Comparison of ENCODE assay signal across 12 cellular contexts in genomic region chr1:36034692-36035091, GRCh38. TPM values are rescaled to one million over a fixed set of nuclear protein-coding genes. Genes with fewer than 3 reads are reported as not detected.
DNase-seq lines count a peak whose midpoint lies in the region; ATAC-seq, FAIRE-seq and TF ChIP-seq lines count a peak whose summit lies in the region.
"Had no signal": no experiment of that assay in that cellular context is flagged by ENCODE, and none has a peak within 500 bp of the region (broad histone marks: within the 10 kb centered on the region; RNA-seq: fewer than 3 reads in every experiment).

No MANE protein-coding gene starts in this region.

- BruUV-seq in K562 (replicated peaks; lab: Mats Ljungman, UMichigan): no TSS peak

- DNase-seq in CMK (ENCODE audit: low read depth) (peak; percentile 29), M059J (ENCODE audit: low read depth) (peak; percentile 89), K562 (ENCODE audit: extremely low read depth in 1 of 4, low spot score in 3 of 4) (peak in 2 of 4 experiments; percentile 12 to 16), medulla oblongata (ENCODE audit: extremely low spot score) (peak; percentile 9), GM10248 (ENCODE audit: extremely low spot score) (no peak), DMS53 (lab: John Stamatoyannopoulos, UW) (no peak)
- DNase-seq in activated naive CD8-positive, alpha-beta T cell treated with anti-CD3 and anti-CD28 coated beads for 36 hours: no peak
- DNase-seq: activated CD4-positive, alpha-beta T cell treated with anti-CD3 and anti-CD28 coated beads for 1 hour; NCI-H446 treated with DMSO at 0.1 percent for 48 hours had no signal

- intact Hi-C loops in K562 (cut with micrococcal nuclease): no loop called here

- ATAC-seq in K562 (peak; percentile 75), GM21526 (IDR thresholded peaks at IDR 0.05; ENCODE audit: low FRiP score, unreplicated experiment) (no peak)

- peaks cover 40% of the 10 kb centered on the region; the same call in 2 of the 3 replicates for H3K36me3 ChIP-seq in K562 (ENCODE audit: control insufficient read depth, insufficient read depth, low read length)

- no peaks in the 10 kb centered on the region for H3K27me3 ChIP-seq in K562 (ENCODE audit: control insufficient read depth in 2 of 2, insufficient read depth in 2 of 2, low read length in 2 of 2)

- no peak overlapping the region for H3K4me3 ChIP-seq in K562
- H3K4me3 ChIP-seq: skin epidermis had no signal

- in situ Hi-C loops in K562 (cut with MboI): no loop called here

- no peaks in the 10 kb centered on the region for H3K79me2 ChIP-seq in K562 (ENCODE audit: control insufficient read depth, insufficient read depth, low read length)

- TF ChIP-seq EP300 in K562 (IDR thresholded peaks at IDR 0.05; ENCODE audit: low read length): no peak

- no peak overlapping the region for H2AFZ ChIP-seq in K562 (ENCODE audit: low read depth, low read length)

- H3K9me1 ChIP-seq in K562 (ENCODE audit: control insufficient read depth, insufficient read depth, low read length): no peaks in the 10 kb centered on the region

- FAIRE-seq in K562 (lab: Jason Lieb, UNC): no peak

- peak overlapping the region; percentile 62; the same call in 1 of the 3 replicates for H3K27ac ChIP-seq in K562 (ENCODE audit: extremely low read depth, low read depth, low read length)

- POLR2A ChIA-PET in K562 (lab: Yijun Ruan, JAX) (interaction anchor here (0.8 to 1.5 kb wide), 2 partner anchors 11 to 20 kb away, joined by 3 to 4 read pairs; no protein-coding TSS in a partner anchor), GM10248 (lab: Yijun Ruan, JAX) (no interaction called here)

- TF ChIP-seq RAD21 in K562 (CRISPR knock-in tag; conservative IDR thresholded peaks at IDR 0.05 in 1 of 2, IDR thresholded peaks at IDR 0.05 in 1 of 2): no peak

- CTCF ChIA-PET in K562 (lab: Yijun Ruan, JAX; ENCODE audit: low intra/inter-chr PET ratio): no interaction called here
- CTCF ChIA-PET in GM10248 (lab: Yijun Ruan, JAX): no interaction called here

- H3K4me3 Mint-ChIP-seq in activated naive CD8-positive, alpha-beta T cell treated with anti-CD3 and anti-CD28 coated beads for 36 hours: no peak overlapping the region

- no peaks in the 10 kb centered on the region for H3K4me1 Mint-ChIP-seq in activated naive CD8-positive, alpha-beta T cell treated with anti-CD3 and anti-CD28 coated beads for 36 hours

- TF ChIP-seq POLR2A in K562 (conservative IDR thresholded peaks at IDR 0.05): no peak

- H3K27me3 Mint-ChIP-seq in activated naive CD8-positive, alpha-beta T cell treated with anti-CD3 and anti-CD28 coated beads for 36 hours: no peaks in the 10 kb centered on the region

- H3K4me2 ChIP-seq in K562 (ENCODE audit: insufficient read depth, low read length): no peak overlapping the region

- TF ChIP-seq CTCF in K562 (IDR thresholded peaks at IDR 0.05 in 2 of 3, conservative IDR thresholded peaks at IDR 0.05 in 1 of 3; ENCODE audit: insufficient read depth in 2 of 3, low read depth in 1 of 3, low read length in 3 of 3): no peak
- TF ChIP-seq CTCF in GM10248 (IDR thresholded peaks at IDR 0.05; ENCODE audit: control extremely low read depth, extremely low read depth, low read depth, missing control alignments): no peak

- no peak overlapping the region for H3K9ac ChIP-seq in K562 (ENCODE audit: insufficient read depth in 1 of 2, low read depth in 2 of 2, low read length in 2 of 2)

- no peaks in the 10 kb centered on the region for H3K9me3 Mint-ChIP-seq in activated naive CD8-positive, alpha-beta T cell treated with anti-CD3 and anti-CD28 coated beads for 36 hours

- peaks cover 7% of the 10 kb centered on the region for H3K36me3 Mint-ChIP-seq in activated naive CD8-positive, alpha-beta T cell treated with anti-CD3 and anti-CD28 coated beads for 36 hours

- H3K27ac Mint-ChIP-seq in activated naive CD8-positive, alpha-beta T cell treated with anti-CD3 and anti-CD28 coated beads for 36 hours: no peak overlapping the region

- peaks cover 0 to 9% of the 10 kb centered on the region in 2 experiments; a peak in 2 of 5 replicates for H3K4me1 ChIP-seq in K562 (replicated peaks in 1 of 2; ENCODE audit: control insufficient read depth in 2 of 2, insufficient read depth in 2 of 2, low read length in 2 of 2)

- no peaks in the 10 kb centered on the region for H4K20me1 ChIP-seq in K562 (replicated peaks; ENCODE audit: control insufficient read depth, insufficient read depth, low read length)

- no peaks in the 10 kb centered on the region for H3K9me3 ChIP-seq in K562 (replicated peaks; ENCODE audit: control insufficient read depth, insufficient read depth, low read depth, low read length)

TF ChIP-seq in K562, 482 proteins besides CTCF, POLR2A, EP300 and RAD21 (continues in another document):
- TF ChIP-seq C11orf30 (IDR thresholded peaks at IDR 0.05; ENCODE audit: low read depth) (peak; percentile 46; the same call in 1 of the 2 replicates), CBFA2T3 (IDR thresholded peaks at IDR 0.05) (0 out of 2 replicates have a peak, but pooled peaks have one; percentile 2), HMBOX1 (IDR thresholded peaks at IDR 0.05) (peak; percentile 58; the same call in 1 of the 2 replicates), TAL1 (IDR thresholded peaks at IDR 0.05) (peak; percentile 9; the same call in 1 of the 2 replicates), CEBPG (CRISPR knock-in tag; IDR thresholded peaks at IDR 0.05) (no peak), CEBPG (tag; conservative IDR thresholded peaks at IDR 0.05 in 1 of 2, IDR thresholded peaks at IDR 0.05 in 1 of 2) (peak; percentile 12 to 30; a peak in 1 of 4 replicates), IFI16 (CRISPR knock-in tag; IDR thresholded peaks at IDR 0.05) (no peak), NFE2 (IDR thresholded peaks at IDR 0.05; ENCODE audit: low read depth) (peak; percentile 65)
- TF ChIP-seq, protein P1, sequence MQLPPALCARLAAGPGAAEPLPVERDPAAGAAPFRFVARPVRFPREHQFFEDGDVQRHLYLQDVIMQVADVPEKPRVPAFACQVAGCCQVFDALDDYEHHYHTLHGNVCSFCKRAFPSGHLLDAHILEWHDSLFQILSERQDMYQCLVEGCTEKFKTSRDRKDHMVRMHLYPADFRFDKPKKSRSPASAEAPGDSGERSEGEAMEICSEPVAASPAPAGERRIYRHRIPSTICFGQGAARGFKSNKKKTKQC (CRISPR knock-in tag; IDR thresholded peaks at IDR 0.05): no peak

RNA-seq across cellular contexts. Expression of gene TEKT2, which starts 49.2 kb away (rescaled TPM):
- 0.25 TPM in 1 of 2 replicates, not detected in the other for total RNA-seq in M059J (2014; rRNA removed; shearing (Covaris generic))
- 0.62 TPM in 1 of 2 replicates, not detected in the other for total RNA-seq in K562 (2011; cell fraction: chromatin; rRNA removed; ENCODE audit: low replicate concordance)
- 0.92 and 1.0 TPM in 2 replicates for total RNA-seq in K562 (2011; cell fraction: nucleolus; rRNA removed)
- 0.66 and 0.92 TPM in 2 replicates for total RNA-seq in K562 (2011; cell fraction: nucleoplasm; rRNA removed)
- total RNA-seq in K562 (2014; rRNA removed): 0.36 TPM in 1 of 2 replicates, not detected in the other
- 0.19 TPM in 1 of 2 replicates, not detected in the other for total RNA-seq in K562 (2014; rRNA removed; fragmentation: Illumina TruSeq; extraction: Trizol)
- 0.19 and 0.40 TPM in 2 replicates for total RNA-seq in K562 (2015; rRNA removed; fragmentation: Illumina TruSeq; extraction: Trizol)
- 0.60 and 0.78 TPM in 2 replicates for total RNA-seq in K562 (2021)
- polyA plus RNA-seq in K562 (2011; rRNA removed): 0.06 and 0.24 TPM in 2 replicates
- polyA plus RNA-seq in K562 (2011; cell fraction: cytosol; rRNA removed): 0.19 and 0.25 TPM in 2 replicates
- polyA plus RNA-seq in K562 (2011; cell fraction: nucleus; rRNA removed): 0.41 and 0.68 TPM in 2 replicates
- 0.21 and 0.25 TPM in 2 replicates for polyA plus RNA-seq in K562 (2012)
- polyA plus RNA-seq in K562 (2014; fragmentation: Illumina TruSeq; extraction: Trizol): 0.24 and 0.37 TPM in 2 replicates
- under 1 TPM; 0.08 to 0.14 TPM for polyA plus RNA-seq in K562 (2014; fragmentation: Nextera tagmentation; extraction: Ambion mirVana)
- polyA plus RNA-seq in K562 (2014; rRNA removed): 0.19 and 0.94 TPM in 2 replicates
- polyA minus RNA-seq in K562 (2011; rRNA and poly(A)+ RNA removed): not detected in 2 replicates
- not detected in 2 replicates for polyA minus RNA-seq in K562 (2011; cell fraction: cytosol; rRNA and poly(A)+ RNA removed)
- 0.56 TPM in 1 of 2 replicates, not detected in the other for polyA minus RNA-seq in K562 (2011; cell fraction: nucleus; rRNA and poly(A)+ RNA removed)
- under 1 TPM in 1 of 2 experiments, not detected in 1; 0.19 TPM for total RNA-seq in activated naive CD8-positive, alpha-beta T cell treated with anti-CD3 and anti-CD28 coated beads for 36 hours
- total RNA-seq: G401 had no signal

RNA-seq across cellular contexts. Expression of gene ADPRS, which starts 54.0 kb away (rescaled TPM):
- total RNA-seq in M059J (2014; rRNA removed; shearing (Covaris generic)): 53.0 and 60.6 TPM in 2 replicates
- total RNA-seq in K562 (2011; cell fraction: chromatin; rRNA removed; ENCODE audit: low replicate concordance): 6.1 and 18.5 TPM in 2 replicates
- total RNA-seq in K562 (2011; cell fraction: nucleolus; rRNA removed): 17.3 and 17.4 TPM in 2 replicates
- total RNA-seq in K562 (2011; cell fraction: nucleoplasm; rRNA removed): 12.3 and 12.6 TPM in 2 replicates
- 40.0 and 52.5 TPM in 2 replicates for total RNA-seq in K562 (2014; rRNA removed)
- 15.1 and 21.2 TPM in 2 replicates for total RNA-seq in K562 (2014; rRNA removed; fragmentation: Illumina TruSeq; extraction: Trizol)
- 26.7 and 27.4 TPM in 2 replicates for total RNA-seq in K562 (2015; rRNA removed; fragmentation: Illumina TruSeq; extraction: Trizol)
- 30.9 and 33.4 TPM in 2 replicates for total RNA-seq in K562 (2021)
- polyA plus RNA-seq in K562 (2011; rRNA removed): 34.4 and 37.0 TPM in 2 replicates
- 43.8 and 51.3 TPM in 2 replicates for polyA plus RNA-seq in K562 (2011; cell fraction: cytosol; rRNA removed)
- 27.6 and 28.3 TPM in 2 replicates for polyA plus RNA-seq in K562 (2011; cell fraction: nucleus; rRNA removed)
- 24.0 and 26.0 TPM in 2 replicates for polyA plus RNA-seq in K562 (2012)
- polyA plus RNA-seq in K562 (2014; fragmentation: Illumina TruSeq; extraction: Trizol): 25.2 and 26.7 TPM in 2 replicates
- polyA plus RNA-seq in K562 (2014; fragmentation: Nextera tagmentation; extraction: Ambion mirVana): 1 to 10 TPM; 5.9 to 8.4 TPM
- polyA plus RNA-seq in K562 (2014; rRNA removed): 29.9 and 37.2 TPM in 2 replicates
- 12.3 and 15.7 TPM in 2 replicates for polyA minus RNA-seq in K562 (2011; rRNA and poly(A)+ RNA removed)
- polyA minus RNA-seq in K562 (2011; cell fraction: cytosol; rRNA and poly(A)+ RNA removed): 12.0 and 12.3 TPM in 2 replicates
- polyA minus RNA-seq in K562 (2011; cell fraction: nucleus; rRNA and poly(A)+ RNA removed): 4.6 and 6.2 TPM in 2 replicates
- total RNA-seq in activated naive CD8-positive, alpha-beta T cell treated with anti-CD3 and anti-CD28 coated beads for 36 hours: 10 to 100 TPM; 47.0 to 48.7 TPM

Comparison
In these comparisons a context has a peak if more than half of its experiments do, and no peak if none do; other contexts are left out.
1. DNase-seq: peak in CMK (single experiment), M059J (single experiment) and medulla oblongata (single experiment); none in GM10248 (single experiment), DMS53 (single experiment) and activated naive CD8-positive, alpha-beta T cell treated with anti-CD3 and anti-CD28 coated beads for 36 hours (single experiment).